In genomic region chr3:188788621-188789081, GRCh38 we compare ENCODE assay signal across 9 cellular contexts.
DNase-seq lines count a peak whose midpoint lies in the region; ATAC-seq, FAIRE-seq and TF ChIP-seq lines count a peak whose summit lies in the region.
"Had no signal": no experiment of that assay in that cellular context is flagged by ENCODE, and none has a peak within 500 bp of the region (broad histone marks: within the 10 kb centered on the region; RNA-seq: fewer than 3 reads in every experiment).

No MANE protein-coding gene starts in this region.

- CTCF ChIA-PET in CD8-positive, alpha-beta T cell (lab: Charles Lee) = interaction anchor here (0.5 kb wide), 1 partner anchor 30 kb away, joined by 3 read pairs; no protein-coding TSS in a partner anchor

- no peaks in the 10 kb centered on the region for H3K36me3 ChIP-seq in CD8-positive, alpha-beta T cell (ENCODE audit: insufficient read depth, low read length)
- H3K36me3 ChIP-seq in SJSA1 = peaks cover 9% of the 10 kb centered on the region

- ATAC-seq in CD8-positive, alpha-beta T cell = peak; percentile 94
- peak; percentile 99 for ATAC-seq in activated naive CD8-positive, alpha-beta T cell treated with anti-CD3 and anti-CD28 coated beads, Interleukin-2, amount 50 U/mL, for 24 hours
- ATAC-seq in HG03571 (IDR thresholded peaks at IDR 0.05; ENCODE audit: unreplicated experiment) (no peak), GM18519 (IDR thresholded peaks at IDR 0.05; ENCODE audit: low FRiP score, unreplicated experiment) (no peak)

- FAIRE-seq in GM12891 (lab: Jason Lieb, UNC) = no peak
- FAIRE-seq: colon had no signal

- no peak for TF ChIP-seq CTCF in CD8-positive, alpha-beta T cell (IDR thresholded peaks at IDR 0.05)

- no peaks in the 10 kb centered on the region for H3K27me3 ChIP-seq in CD8-positive, alpha-beta T cell (ENCODE audit: insufficient read depth, low read length)
- H3K27me3 ChIP-seq in SJSA1 (replicated peaks) = no peaks in the 10 kb centered on the region

- peak in 6 of 7 experiments; percentile 5 to 78 (median 44) for DNase-seq in CD8-positive, alpha-beta T cell
- peak; percentile 52 to 61 for DNase-seq in SJSA1 (ENCODE audit: low read depth in 1 of 2, low spot score in 2 of 2)
- peak; percentile 68 for DNase-seq in activated naive CD8-positive, alpha-beta T cell treated with anti-CD3 and anti-CD28 coated beads, Interleukin-2, amount 50 U/mL, for 24 hours
- peak; percentile 79 for DNase-seq in renal cortical epithelial cell (ENCODE audit: low read depth)
- no peak for DNase-seq in OCI-M2 (lab: John Stamatoyannopoulos, UW; ENCODE audit: unreplicated experiment)
- no peak for DNase-seq in GM12891 (ENCODE audit: insufficient read length, low spot score)

- no peak overlapping the region for H3K27ac Mint-ChIP-seq in CD8-positive, alpha-beta T cell
- no peak overlapping the region for H3K27ac Mint-ChIP-seq in activated naive CD8-positive, alpha-beta T cell treated with anti-CD3 and anti-CD28 coated beads, Interleukin-2, amount 50 U/mL, for 24 hours

- H3K36me3 Mint-ChIP-seq in CD8-positive, alpha-beta T cell = peaks cover 6% of the 10 kb centered on the region
- H3K36me3 Mint-ChIP-seq in activated naive CD8-positive, alpha-beta T cell treated with anti-CD3 and anti-CD28 coated beads, Interleukin-2, amount 50 U/mL, for 24 hours (ENCODE audit: low read depth) = no peaks in the 10 kb centered on the region

- H3K9me3 ChIP-seq in CD8-positive, alpha-beta T cell (ENCODE audit: low read length) = no peaks in the 10 kb centered on the region
- H3K9me3 ChIP-seq in SJSA1 (replicated peaks) = no peaks in the 10 kb centered on the region

- intact Hi-C loops in CD8-positive, alpha-beta T cell (cut with DNase I, micrococcal nuclease) = loop anchor here in 1 of 2 experiments (5.0 kb wide), 1 partner anchor 1046 kb away; no protein-coding TSS in a partner anchor

- no peak overlapping the region for H3K27ac ChIP-seq in CD8-positive, alpha-beta T cell (ENCODE audit: low read depth, low read length)
- H3K27ac ChIP-seq in SJSA1 = peak overlapping the region; percentile 27

- H3K27me3 Mint-ChIP-seq in CD8-positive, alpha-beta T cell (ENCODE audit: low read depth) = no peaks in the 10 kb centered on the region
- no peaks in the 10 kb centered on the region for H3K27me3 Mint-ChIP-seq in activated naive CD8-positive, alpha-beta T cell treated with anti-CD3 and anti-CD28 coated beads, Interleukin-2, amount 50 U/mL, for 24 hours

- POLR2A ChIA-PET in CD8-positive, alpha-beta T cell (lab: Charles Lee) = no interaction called here

- H3K9me3 Mint-ChIP-seq in CD8-positive, alpha-beta T cell = no peaks in the 10 kb centered on the region
- no peaks in the 10 kb centered on the region for H3K9me3 Mint-ChIP-seq in activated naive CD8-positive, alpha-beta T cell treated with anti-CD3 and anti-CD28 coated beads, Interleukin-2, amount 50 U/mL, for 24 hours

- peaks cover 10% of the 10 kb centered on the region for H3K4me1 ChIP-seq in CD8-positive, alpha-beta T cell (ENCODE audit: insufficient read depth, low read length)
- peaks cover 20% of the 10 kb centered on the region for H3K4me1 ChIP-seq in SJSA1 (replicated peaks)

- TF ChIP-seq POLR2A in GM12891 (IDR thresholded peaks at IDR 0.05; ENCODE audit: low read depth, low read length) = no peak

- no peak overlapping the region for H3K4me3 ChIP-seq in CD8-positive, alpha-beta T cell (ENCODE audit: low read depth, low read length)
- H3K4me3 ChIP-seq in SJSA1 = no peak overlapping the region

- H3K4me1 Mint-ChIP-seq in CD8-positive, alpha-beta T cell (ENCODE audit: low read depth) = no peaks in the 10 kb centered on the region
- peaks cover 6% of the 10 kb centered on the region for H3K4me1 Mint-ChIP-seq in activated naive CD8-positive, alpha-beta T cell treated with anti-CD3 and anti-CD28 coated beads, Interleukin-2, amount 50 U/mL, for 24 hours

- no peak overlapping the region for H3K4me3 Mint-ChIP-seq in CD8-positive, alpha-beta T cell
- H3K4me3 Mint-ChIP-seq in activated naive CD8-positive, alpha-beta T cell treated with anti-CD3 and anti-CD28 coated beads, Interleukin-2, amount 50 U/mL, for 24 hours = no peak overlapping the region

TF ChIP-seq in GM12891, 5 proteins besides CTCF, POLR2A, EP300 and RAD21:
- TF ChIP-seq POLR2AphosphoS5 (IDR thresholded peaks at IDR 0.05; ENCODE audit: low read depth, low read length) (no peak), POU2F2 (IDR thresholded peaks at IDR 0.05; ENCODE audit: low read depth, low read length) (no peak), TAF1 (IDR thresholded peaks at IDR 0.05; ENCODE audit: low read depth, low read length) (no peak), PAX5 (IDR thresholded peaks at IDR 0.05; ENCODE audit: insufficient read depth, low read length, severe bottlenecking) (no peak), SPI1 (IDR thresholded peaks at IDR 0.05; ENCODE audit: low read depth, low read length) (no peak)

Comparison
In these comparisons a context has a peak if more than half of its experiments do, and no peak if none do; other contexts are left out.
1. ATAC-seq: peak in CD8-positive, alpha-beta T cell (single experiment) and activated naive CD8-positive, alpha-beta T cell treated with anti-CD3 and anti-CD28 coated beads, Interleukin-2, amount 50 U/mL, for 24 hours (single experiment); none in HG03571 (single experiment) and GM18519 (single experiment).
2. DNase-seq: peak in CD8-positive, alpha-beta T cell (6 of 7), SJSA1 (2 of 2), activated naive CD8-positive, alpha-beta T cell treated with anti-CD3 and anti-CD28 coated beads, Interleukin-2, amount 50 U/mL, for 24 hours (single experiment) and renal cortical epithelial cell (single experiment); none in OCI-M2 (single experiment) and GM12891 (single experiment).